Comparison of ENCODE assay signal across 14 cellular contexts in genomic region chr15:25391971-25392733, GRCh38. TPM values are rescaled to one million over a fixed set of nuclear protein-coding genes. Genes with fewer than 3 reads are reported as not detected.
A peak's percentile ranks its signal among the peaks of the same experiment; 100 is the strongest.
DNase-seq lines count a peak whose midpoint lies in the region; ATAC-seq, FAIRE-seq and TF ChIP-seq lines count a peak whose summit lies in the region.
"Had no signal": no experiment of that assay in that cellular context is flagged by ENCODE, and none has a peak within 500 bp of the region (broad histone marks: within the 10 kb centered on the region; RNA-seq: fewer than 3 reads in every experiment).

No MANE protein-coding gene starts in this region.

- DNase-seq in ACHN = peak; percentile 57
- DNase-seq in HS-5 (ENCODE audit: low read depth) = peak; percentile 79
- DNase-seq in bronchial epithelial cell (ENCODE audit: low read depth) = peak; percentile 79
- peak; percentile 16 for DNase-seq in kidney epithelial cell (ENCODE audit: low read depth)
- DNase-seq in stimulated activated CD4-positive, alpha-beta T cell treated with anti-CD3 and anti-CD28 coated beads, Interleukin-4, amount 100 ng/mL, for 1 hour = no peak
- DNase-seq in activated CD4-positive, alpha-beta T cell treated with anti-CD3 and anti-CD28 coated beads, Interleukin-2, amount 50 U/mL, for 1 hour = no peak
- no peak for DNase-seq in suprapubic skin (ENCODE audit: low spot score in 2 of 2)
- DNase-seq: activated effector memory CD4-positive, alpha-beta T cell treated with anti-CD3 and anti-CD28 coated beads, Interleukin-2, amount 50 U/mL, for 16 hours; CD4-positive, CD25-positive, alpha-beta regulatory T cell; SHP77 treated with DMSO at 0.1 percent for 48 hours; stimulated activated CD4-positive, alpha-beta T cell treated with anti-CD3 and anti-CD28 coated beads, Interleukin-2, amount 100 ng/mL, for 48 hours; substantia nigra had no signal

- WGBS in suprapubic skin = 61% methylated on average over 4 of the region's 4 CpGs

- H3K27me3 ChIP-seq in bronchial epithelial cell (ENCODE audit: control insufficient read depth, insufficient read depth, low read length) (no peaks in the 10 kb centered on the region), kidney epithelial cell (ENCODE audit: control insufficient read depth, insufficient read depth, low read length) (no peaks in the 10 kb centered on the region), suprapubic skin (no peaks in the 10 kb centered on the region)
- H3K27me3 ChIP-seq: neural progenitor cell had no signal

- TF ChIP-seq POLR2A in suprapubic skin (IDR thresholded peaks at IDR 0.05) = no peak

- no peaks in the 10 kb centered on the region for H3K36me3 ChIP-seq in bronchial epithelial cell (ENCODE audit: control insufficient read depth, insufficient read depth, low read length)
- no peaks in the 10 kb centered on the region for H3K36me3 ChIP-seq in kidney epithelial cell (ENCODE audit: control insufficient read depth, insufficient read depth, low read length)
- H3K36me3 ChIP-seq in suprapubic skin = peaks cover 8% of the 10 kb centered on the region

- H3K4me3 ChIP-seq in bronchial epithelial cell (ENCODE audit: low read depth, low read length) (no peak overlapping the region), kidney epithelial cell (ENCODE audit: low read depth, low read length) (no peak overlapping the region), suprapubic skin (no peak overlapping the region)
- H3K4me3 ChIP-seq: neural progenitor cell had no signal

- H3K9me3 ChIP-seq in suprapubic skin = no peaks in the 10 kb centered on the region

- TF ChIP-seq CTCF in bronchial epithelial cell (IDR thresholded peaks at IDR 0.05; ENCODE audit: insufficient read depth, low read length, severe bottlenecking) = no peak
- TF ChIP-seq CTCF in kidney epithelial cell (IDR thresholded peaks at IDR 0.05; ENCODE audit: insufficient read depth, low read length, poor library complexity, severe bottlenecking) = no peak
- TF ChIP-seq CTCF in suprapubic skin (IDR thresholded peaks at IDR 0.05) = no peak

- ATAC-seq in GM19395 (IDR thresholded peaks at IDR 0.05; ENCODE audit: unreplicated experiment) = no peak

- in situ Hi-C loops in ACHN (cut with HindIII; ENCODE audit: low pct_ligation_motif_present, low pct_unique_long_range_greater_than_20kb, low sequenced_read_pairs) = no loop called here

- no peak for TF ChIP-seq EP300 in suprapubic skin (IDR thresholded peaks at IDR 0.05)

- FAIRE-seq in bronchial epithelial cell (lab: Jason Lieb, UNC) = no peak

- no peak overlapping the region for H3K27ac ChIP-seq in suprapubic skin
- H3K27ac ChIP-seq: neural progenitor cell had no signal

- H3K4me1 ChIP-seq in suprapubic skin = peaks cover 20% of the 10 kb centered on the region
- H3K4me1 ChIP-seq: neural progenitor cell had no signal

RNA-seq across cellular contexts. Expression of gene UBE3A, which starts 46.7 kb away (rescaled TPM):
- total RNA-seq in bronchial epithelial cell (57.4 and 67.7 TPM in 2 replicates), kidney epithelial cell (46.3 and 52.9 TPM in 2 replicates), suprapubic skin (100 to 1,000 TPM in 1 of 4 donors, 10 to 100 TPM in 3; 64.0 to 100 (median 85.0) TPM)

Comparison
In these comparisons a context has a peak if more than half of its experiments do, and no peak if none do; other contexts are left out.
1. DNase-seq: peak in ACHN (single experiment), HS-5 (single experiment), bronchial epithelial cell (single experiment) and kidney epithelial cell (single experiment); none in stimulated activated CD4-positive, alpha-beta T cell treated with anti-CD3 and anti-CD28 coated beads, Interleukin-4, amount 100 ng/mL, for 1 hour (single experiment), activated CD4-positive, alpha-beta T cell treated with anti-CD3 and anti-CD28 coated beads, Interleukin-2, amount 50 U/mL, for 1 hour (single experiment) and suprapubic skin (0 of 2).